8 cellular contexts compared by ENCODE assay signal in genomic region chr12:111446044-111446581, GRCh38. TPM values are rescaled to one million over a fixed set of nuclear protein-coding genes. Genes with fewer than 3 reads are reported as not detected.
A peak's percentile ranks its signal among the peaks of the same experiment; 100 is the strongest.
DNase-seq lines count a peak whose midpoint lies in the region; ATAC-seq, FAIRE-seq and TF ChIP-seq lines count a peak whose summit lies in the region.

No MANE protein-coding gene starts in this region.

- H3K36me3 ChIP-seq in GM12878 (ENCODE audit: control insufficient read depth in 2 of 2, insufficient read depth in 2 of 2, low read length in 1 of 2) (peaks cover 31 to 54% of the 10 kb centered on the region in 2 experiments), lower lobe of right lung (peaks cover 79% of the 10 kb centered on the region)

- H3K4me1 ChIP-seq in GM12878 (ENCODE audit: control insufficient read depth, insufficient read depth, low read length): peaks cover 83% of the 10 kb centered on the region
- peaks cover 81% of the 10 kb centered on the region for H3K4me1 ChIP-seq in lower lobe of right lung

- 69% methylated on average over 5 of the region's 5 CpGs for WGBS in GM12878 (ENCODE audit: insufficient coverage, insufficient replicate concordance, low lambda C conversion rate, missing lambda C conversion rate)

- no peaks in the 10 kb centered on the region for H3K9me3 ChIP-seq in GM12878 (replicated peaks; ENCODE audit: control insufficient read depth, insufficient read depth, low read length)
- H3K9me3 ChIP-seq in lower lobe of right lung: no peaks in the 10 kb centered on the region

- TF ChIP-seq CTCF in GM12878 (IDR thresholded peaks at IDR 0.05 in 2 of 3, conservative IDR thresholded peaks at IDR 0.05 in 1 of 3; ENCODE audit: control insufficient read depth in 2 of 3, extremely low read depth in 1 of 3, insufficient read depth in 1 of 3, low read depth in 3 of 3, low read length in 3 of 3) (no peak), lower lobe of right lung (IDR thresholded peaks at IDR 0.05) (no peak)

- H3K27ac ChIP-seq in GM12878 (ENCODE audit: control insufficient read depth, insufficient read depth): peak overlapping the region; percentile 63
- peak overlapping the region; percentile 77 for H3K27ac ChIP-seq in lower lobe of right lung

- in situ Hi-C loops in GM12878 (cut with MboI): loop anchor here (5.0 to 25.0 kb wide), 3 partner anchors 44 to 1766 kb away; partner anchors contain the start of gene TPCN1

- no peak overlapping the region for H3K4me2 ChIP-seq in GM12878 (ENCODE audit: control insufficient read depth, insufficient read depth)

- POLR2A ChIA-PET in GM12878 (lab: Charles Lee): interaction anchor here (0.5 to 7.1 kb wide), 7 partner anchors 11 to 840 kb away, joined by 5 to 80 read pairs (median 50); partner anchors contain the start of gene SH2B3
- POLR2A ChIA-PET in HEK293T (lab: Yijun Ruan, JAX): interaction anchor here (0.9 kb wide), 1 partner anchor 42 kb away, joined by 3 read pairs; no protein-coding TSS in a partner anchor

- CTCF ChIA-PET in GM12878 (lab: Yijun Ruan, JAX): interaction anchor here (1.4 to 27.3 kb wide), 4 partner anchors 11 to 43 kb away, joined by 3 to 1117 read pairs (median 110); partner anchors contain the start of gene SH2B3
- CTCF ChIA-PET in HEK293T (lab: Yijun Ruan, JAX): interaction anchor here (3.2 kb wide), 1 partner anchor 49 kb away, joined by 9 read pairs; no protein-coding TSS in a partner anchor

- SMC1A ChIA-PET in GM12878 (lab: Charles Lee; ENCODE audit: uncharacterized antibody, unreplicated experiment): interaction anchor here (3.3 to 7.8 kb wide), 5 partner anchors 12 to 48 kb away, joined by 40 to 104 read pairs (median 73); partner anchors contain the start of gene SH2B3

- peak; percentile 23 for DNase-seq in COLO668 (lab: John Stamatoyannopoulos, UW; ENCODE audit: unreplicated experiment)
- peak; percentile 63 for DNase-seq in M059J (ENCODE audit: low read depth)
- no peak for DNase-seq in GM12878 (ENCODE audit: low read depth, low spot score)
- no peak for DNase-seq in lower lobe of right lung
- no peak for DNase-seq in NCI-H1694 (lab: John Stamatoyannopoulos, UW)
- no peak for DNase-seq in epidermal melanocyte (ENCODE audit: insufficient read length, low spot score)
- DNase-seq in HEK293T (ENCODE audit: extremely low spot score): no peak

- peaks cover 2% of the 10 kb centered on the region; the same call in 1 of the 2 replicates for H4K20me1 ChIP-seq in GM12878 (ENCODE audit: control insufficient read depth, insufficient read depth)

- no peak for TF ChIP-seq EP300 in GM12878 (IDR thresholded peaks at IDR 0.05; ENCODE audit: borderline replicate concordance in 1 of 2, control insufficient read depth in 1 of 2, low read depth in 2 of 2, low read length in 2 of 2)

- no peak for TF ChIP-seq RAD21 in GM12878 (IDR thresholded peaks at IDR 0.05; ENCODE audit: insufficient read depth, low read depth, low read length)

- no peak overlapping the region for H3K9ac ChIP-seq in GM12878 (ENCODE audit: control insufficient read depth, insufficient read depth, low read length)

- H3K4me3 ChIP-seq in GM12878 (no peak overlapping the region), lower lobe of right lung (no peak overlapping the region)

- RAD21 ChIA-PET in GM12878 (lab: Charles Lee; ENCODE audit: unreplicated experiment): interaction anchor here (1.2 to 22.6 kb wide), 5 partner anchors 11 to 42 kb away, joined by 4 to 804 read pairs (median 53); partner anchors contain the start of gene SH2B3

- ATAC-seq in GM12878 (no peak), lower lobe of right lung (peak; percentile 5 to 11), HG02870 (IDR thresholded peaks at IDR 0.05; ENCODE audit: unreplicated experiment) (no peak)

- no peak for FAIRE-seq in GM12878 (lab: Jason Lieb, UNC)

- intact Hi-C loops in GM12878 (cut with micrococcal nuclease; ENCODE audit: unreplicated experiment) (no loop called here), lower lobe of right lung (cut with DNase I) (no loop called here)

- BruUV-seq in GM12878 (replicated peaks; lab: Mats Ljungman, UMichigan): no TSS peak

- TF ChIP-seq POLR2A in GM12878 (IDR thresholded peaks at IDR 0.05; ENCODE audit: low read depth, low read length): no peak

- H2AFZ ChIP-seq in GM12878 (ENCODE audit: control insufficient read depth, low read depth, low read length): no peak overlapping the region

- H3K79me2 ChIP-seq in GM12878 (ENCODE audit: control insufficient read depth, insufficient read depth, low read length): peaks cover 50% of the 10 kb centered on the region

- no peaks in the 10 kb centered on the region for H3K27me3 ChIP-seq in GM12878 (replicated peaks in 1 of 2; ENCODE audit: control insufficient read depth in 2 of 2, insufficient read depth in 2 of 2, low read length in 1 of 2)
- H3K27me3 ChIP-seq in lower lobe of right lung (ENCODE audit: low read depth): no peaks in the 10 kb centered on the region

TF ChIP-seq in GM12878, 131 proteins besides CTCF, POLR2A, EP300 and RAD21:
- TF ChIP-seq TAF1 (IDR thresholded peaks at IDR 0.05; ENCODE audit: borderline replicate concordance, low read depth, low read length) (no peak), RUNX3 (IDR thresholded peaks at IDR 0.05; ENCODE audit: low read length) (0 out of 2 replicates have a peak, but pooled peaks have one; percentile 4)
TF ChIP-seq in GM12878: peak in this region for 1.

TF ChIP-seq in HEK293T, 16 proteins besides CTCF, POLR2A, EP300 and RAD21:
- TF ChIP-seq CTBP1 (IDR thresholded peaks at IDR 0.05; ENCODE audit: borderline replicate concordance) (no peak), NFRKB (IDR thresholded peaks at IDR 0.05) (no peak), TARDBP (IDR thresholded peaks at IDR 0.05) (no peak), SP1 (IDR thresholded peaks at IDR 0.05) (no peak), PKNOX1 (IDR thresholded peaks at IDR 0.05) (no peak), LEF1 (IDR thresholded peaks at IDR 0.05; ENCODE audit: borderline replicate concordance) (no peak), ARNT (IDR thresholded peaks at IDR 0.05) (no peak), ELF4 (IDR thresholded peaks at IDR 0.05) (no peak), ZNF384 (IDR thresholded peaks at IDR 0.05) (no peak), FOXA1 (IDR thresholded peaks at IDR 0.05) (no peak), HDGF (IDR thresholded peaks at IDR 0.05; ENCODE audit: borderline replicate concordance) (no peak), SUZ12 (IDR thresholded peaks at IDR 0.05) (no peak), FOXM1 (IDR thresholded peaks at IDR 0.05; ENCODE audit: borderline replicate concordance) (no peak), L3MBTL2 (conservative IDR thresholded peaks at IDR 0.05) (no peak), BHLHE40 (IDR thresholded peaks at IDR 0.05; ENCODE audit: borderline replicate concordance) (no peak)

RNA-seq across cellular contexts. Expression of gene SH2B3, which starts 40.4 kb away (rescaled TPM):
- total RNA-seq in M059J (2014; rRNA removed; shearing (Covaris generic)): 31.5 and 48.6 TPM in 2 replicates
- total RNA-seq in GM12878 (2013; cell fraction: nucleolus; rRNA removed): 28.3 and 28.4 TPM in 2 replicates
- total RNA-seq in GM12878 (2014; rRNA removed) (32.3 and 32.5 TPM in 2 replicates), GM12878 (2014; rRNA removed; fragmentation: Illumina TruSeq; extraction: Trizol) (25.3 and 27.6 TPM in 2 replicates), GM12878 (2021) (43.2 and 46.4 TPM in 2 replicates), lower lobe of right lung (49.5 TPM)
- polyA plus RNA-seq in GM12878 (2011; ENCODE audit: low read depth): 18.6 TPM
- polyA plus RNA-seq in GM12878 (2011; rRNA removed) (15.0 and 19.1 TPM in 2 replicates), GM12878 (2014; fragmentation: Illumina TruSeq; extraction: Trizol) (35.6 and 38.3 TPM in 2 replicates), GM12878 (2014; fragmentation: Nextera tagmentation; extraction: Ambion mirVana) (1 to 10 TPM; 5.8 to 8.5 TPM), GM12878 (2014; rRNA removed) (28.1 and 31.0 TPM in 2 replicates), GM12878 (2016; fragmentation: Nextera tagmentation; extraction: Ambion mirVana) (10 to 100 TPM in 1 of 2 experiments, 1 to 10 TPM in 1; 9.1 to 11.9 TPM)
- 19.4 and 21.7 TPM in 2 replicates for polyA plus RNA-seq in GM12878 (2011; cell fraction: cytosol; rRNA removed)
- polyA plus RNA-seq in GM12878 (2011; cell fraction: nucleus; rRNA removed): 18.9 and 27.2 TPM in 2 replicates
- polyA plus RNA-seq in GM12878 (2012): 18.0 and 25.3 TPM in 2 replicates
- polyA minus RNA-seq in GM12878 (2011; rRNA and poly(A)+ RNA removed): 15.0 and 18.0 TPM in 2 replicates
- 11.4 and 13.1 TPM in 2 replicates for polyA minus RNA-seq in GM12878 (2011; cell fraction: cytosol; rRNA and poly(A)+ RNA removed)
- polyA minus RNA-seq in GM12878 (2011; cell fraction: nucleus; rRNA and poly(A)+ RNA removed): 4.8 and 11.5 TPM in 2 replicates

Comparison
In these comparisons a context has a peak if more than half of its experiments do, and no peak if none do; other contexts are left out.
1. DNase-seq: peak in COLO668 (single experiment) and M059J (single experiment); none in GM12878 (single experiment), lower lobe of right lung (single experiment), NCI-H1694 (single experiment), epidermal melanocyte (single experiment) and HEK293T (single experiment).
2. ATAC-seq: peak in lower lobe of right lung (2 of 2); none in GM12878 (single experiment) and HG02870 (single experiment).